In the genomic region with DNA sequence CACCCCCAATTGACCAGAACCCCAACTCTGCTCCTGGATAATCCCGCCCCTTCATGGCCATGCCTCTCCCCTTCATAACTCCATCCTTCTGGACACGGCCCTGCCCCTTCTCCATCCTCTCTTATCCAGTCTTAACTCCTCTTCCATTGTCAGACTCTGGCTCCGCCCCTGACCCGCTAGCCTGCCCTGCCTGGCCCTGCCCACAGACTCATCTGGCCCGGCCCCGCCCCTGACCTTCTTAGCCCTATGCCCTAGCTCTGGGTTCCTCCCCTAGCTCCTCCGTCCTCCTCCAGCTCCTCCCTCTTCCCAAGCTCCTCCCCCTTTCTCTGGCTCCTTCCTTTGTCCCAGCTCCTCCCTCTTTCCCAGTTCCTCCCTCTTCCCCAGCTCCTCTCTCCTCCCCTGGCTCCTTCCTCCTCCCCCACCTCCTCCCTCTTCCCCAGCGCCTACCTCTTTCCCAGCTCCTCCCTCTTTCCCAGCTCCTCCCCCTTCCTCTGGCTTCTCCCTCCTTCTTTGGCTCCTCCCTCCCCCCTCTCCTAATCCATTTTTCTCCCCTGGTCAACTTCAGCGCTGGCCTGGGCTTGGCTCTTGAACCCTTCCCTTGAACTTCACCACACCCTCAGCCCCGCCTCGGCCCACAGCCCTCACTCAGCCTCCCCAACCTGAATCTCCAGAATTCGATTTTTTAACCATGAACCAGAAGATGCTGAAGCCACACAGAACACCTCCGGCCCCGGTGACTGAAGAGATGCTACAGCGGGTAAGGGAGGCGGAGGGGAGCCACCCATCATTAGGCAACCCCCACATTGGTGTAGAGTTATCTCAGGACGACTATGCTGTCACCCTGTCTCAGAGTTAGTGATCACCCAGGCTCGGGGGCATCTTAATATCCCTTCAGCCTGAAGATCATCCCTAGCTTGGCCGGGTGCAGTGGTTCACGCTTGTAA, we compare ENCODE assay signal across 8 cellular contexts. TPM values are rescaled to one million over a fixed set of nuclear protein-coding genes. Genes with fewer than 3 reads are reported as not detected.
DNase-seq lines count a peak whose midpoint lies in the region; FAIRE-seq and TF ChIP-seq lines count a peak whose summit lies in the region.

No MANE protein-coding gene starts in this region.

- H3K36me3 ChIP-seq in MG63 (no peaks in the 10 kb centered on the region), bronchial epithelial cell (ENCODE audit: control insufficient read depth, insufficient read depth, low read length) (no peaks in the 10 kb centered on the region)

- no peaks in the 10 kb centered on the region for H3K36me3 Mint-ChIP-seq in chondrocyte (ENCODE audit: low read depth)

- H3K9me3 Mint-ChIP-seq in chondrocyte (ENCODE audit: low read depth): no peaks in the 10 kb centered on the region

- H3K4me3 Mint-ChIP-seq in chondrocyte (ENCODE audit: unreplicated experiment): no peak overlapping the region

- no peaks in the 10 kb centered on the region for H3K9me3 ChIP-seq in MG63

- H3K27me3 ChIP-seq in MG63 (peaks cover 6% of the 10 kb centered on the region), bronchial epithelial cell (ENCODE audit: control insufficient read depth, insufficient read depth, low read length) (peaks cover 2% of the 10 kb centered on the region)

- H3K4me3 ChIP-seq in MG63: no peak overlapping the region
- H3K4me3 ChIP-seq in bronchial epithelial cell (ENCODE audit: low read depth, low read length): peak overlapping the region; percentile 5

- no peak overlapping the region for H3K27ac Mint-ChIP-seq in chondrocyte (ENCODE audit: unreplicated experiment)

- H3K27me3 Mint-ChIP-seq in chondrocyte (ENCODE audit: low read depth): no peaks in the 10 kb centered on the region

- in situ Hi-C loops in SK-MEL-5 (cut with HindIII; ENCODE audit: low pct_unique_long_range_greater_than_20kb, low sequenced_read_pairs): no loop called here

- peaks cover 4% of the 10 kb centered on the region for H3K4me1 Mint-ChIP-seq in chondrocyte (ENCODE audit: low read depth)

- DNase-seq in DMS79 (lab: John Stamatoyannopoulos, UW): peak; percentile 26
- DNase-seq in MG63: peak; percentile 100
- DNase-seq in SK-MEL-5 (ENCODE audit: low read depth, low spot score): peak; percentile 91
- peak; percentile 88 for DNase-seq in bronchial epithelial cell (ENCODE audit: low read depth)
- DNase-seq in islet precursor cell: peak; percentile 90
- DNase-seq in stimulated activated CD8-positive, alpha-beta memory T cell treated with anti-CD3 and anti-CD28 coated beads, Interleukin-4, amount 100 ng/mL, for 48 hours: peak; percentile 78
- DNase-seq in chondrocyte (ENCODE audit: low spot score): no peak
- DNase-seq in NCI-H1694 (lab: John Stamatoyannopoulos, UW): no peak

- FAIRE-seq in bronchial epithelial cell (lab: Jason Lieb, UNC): no peak

- TF ChIP-seq CTCF in bronchial epithelial cell (IDR thresholded peaks at IDR 0.05; ENCODE audit: insufficient read depth, low read length, severe bottlenecking): no peak
- no peak for TF ChIP-seq CTCF in chondrocyte (IDR thresholded peaks at IDR 0.05)

RNA-seq across cellular contexts. Expression of gene ZNF358, which starts 9.2 kb away (rescaled TPM):
- 37.2 and 44.9 TPM in 2 replicates for total RNA-seq in MG63 (2014; rRNA removed; shearing (Covaris generic); ENCODE audit: low replicate concordance)
- total RNA-seq in SK-MEL-5 (2014; rRNA removed; shearing (Covaris generic)): 17.7 and 18.7 TPM in 2 replicates
- 36.9 and 39.7 TPM in 2 replicates for polyA plus RNA-seq in SK-MEL-5 (2015; cell fraction: cytosol; rRNA removed)
- 16.2 and 16.9 TPM in 2 replicates for polyA plus RNA-seq in SK-MEL-5 (2015; cell fraction: nucleus; rRNA removed)
- 3.5 and 3.9 TPM in 2 replicates for total RNA-seq in bronchial epithelial cell
- total RNA-seq in chondrocyte: 72.8 to 78.9 TPM (median 78.1 TPM) in 3 replicates

RNA-seq across cellular contexts. Expression of gene MCOLN1, which starts 15.8 kb away (rescaled TPM):
- 6.4 and 10.3 TPM in 2 replicates for total RNA-seq in MG63 (2014; rRNA removed; shearing (Covaris generic); ENCODE audit: low replicate concordance)
- 9.5 and 10.0 TPM in 2 replicates for total RNA-seq in SK-MEL-5 (2014; rRNA removed; shearing (Covaris generic))
- 40.5 and 52.4 TPM in 2 replicates for polyA plus RNA-seq in SK-MEL-5 (2015; cell fraction: cytosol; rRNA removed)
- 77.0 and 83.8 TPM in 2 replicates for polyA plus RNA-seq in SK-MEL-5 (2015; cell fraction: nucleus; rRNA removed)
- total RNA-seq in bronchial epithelial cell (3.7 and 3.8 TPM in 2 replicates), chondrocyte (25.9 to 27.9 TPM (median 27.8 TPM) in 3 replicates)

RNA-seq across cellular contexts. Expression of gene PEX11G, which starts 17.8 kb away (rescaled TPM):
- total RNA-seq in MG63 (2014; rRNA removed; shearing (Covaris generic); ENCODE audit: low replicate concordance): not detected in 2 replicates
- total RNA-seq in SK-MEL-5 (2014; rRNA removed; shearing (Covaris generic)): 1.1 and 1.2 TPM in 2 replicates
- polyA plus RNA-seq in SK-MEL-5 (2015; cell fraction: cytosol; rRNA removed): 2.2 and 7.6 TPM in 2 replicates
- 1.9 and 8.5 TPM in 2 replicates for polyA plus RNA-seq in SK-MEL-5 (2015; cell fraction: nucleus; rRNA removed)
- total RNA-seq in bronchial epithelial cell (2.1 and 3.8 TPM in 2 replicates), chondrocyte (1.7 to 2.6 TPM (median 2.3 TPM) in 3 replicates)

RNA-seq across cellular contexts. Expression of gene PNPLA6, which starts 28.9 kb away (rescaled TPM):
- total RNA-seq in MG63 (2014; rRNA removed; shearing (Covaris generic); ENCODE audit: low replicate concordance): 175 and 184 TPM in 2 replicates
- total RNA-seq in SK-MEL-5 (2014; rRNA removed; shearing (Covaris generic)): 35.9 and 40.0 TPM in 2 replicates
- 56.2 and 57.9 TPM in 2 replicates for polyA plus RNA-seq in SK-MEL-5 (2015; cell fraction: cytosol; rRNA removed)
- polyA plus RNA-seq in SK-MEL-5 (2015; cell fraction: nucleus; rRNA removed): 65.4 and 69.3 TPM in 2 replicates
- total RNA-seq in bronchial epithelial cell: 35.6 and 40.8 TPM in 2 replicates
- total RNA-seq in chondrocyte: 78.1 to 97.9 TPM (median 87.9 TPM) in 3 replicates

Comparison
In these comparisons a context has a peak if more than half of its experiments do, and no peak if none do; other contexts are left out.
1. DNase-seq: peak in DMS79 (single experiment), MG63 (single experiment), SK-MEL-5 (single experiment), bronchial epithelial cell (single experiment), islet precursor cell (single experiment) and stimulated activated CD8-positive, alpha-beta memory T cell treated with anti-CD3 and anti-CD28 coated beads, Interleukin-4, amount 100 ng/mL, for 48 hours (single experiment); none in chondrocyte (single experiment) and NCI-H1694 (single experiment).